Comparison of ENCODE assay signal across 8 cellular contexts in genomic region chr22:23837911-23838685, GRCh38. TPM values are rescaled to one million over a fixed set of nuclear protein-coding genes. Genes with fewer than 3 reads are reported as not detected.
DNase-seq lines count a peak whose midpoint lies in the region; TF ChIP-seq lines count a peak whose summit lies in the region.

No MANE protein-coding gene starts in this region.

- H3K4me3 ChIP-seq in epithelial cell of esophagus (ENCODE audit: low read length), result peak overlapping the region; percentile 45
- H3K4me3 ChIP-seq in skeletal muscle satellite cell (ENCODE audit: low read length), result no peak overlapping the region

- H3K9ac ChIP-seq in skeletal muscle satellite cell (ENCODE audit: low read depth, low read length), result no peak overlapping the region

- peak; percentile 24 for DNase-seq in stimulated activated CD4-positive, alpha-beta T cell treated with anti-CD3 and anti-CD28 coated beads, Interleukin-15, amount 100 ng/mL, for 24 hours
- DNase-seq in stimulated activated CD4-positive, alpha-beta T cell treated with anti-CD3 and anti-CD28 coated beads, Interleukin-12 subunit alpha, Interleukin-12 subunit beta, amount 100 ng/mL, for 4 hours, result no peak
- DNase-seq in NOMO-1 (lab: John Stamatoyannopoulos, UW; ENCODE audit: unreplicated experiment in 2 of 2) (peak; percentile 65 to 67), epithelial cell of esophagus (ENCODE audit: low read depth) (no peak), kidney glomerular epithelial cell (lab: John Stamatoyannopoulos, UW) (no peak), NCI-H446 (lab: John Stamatoyannopoulos, UW) (no peak)
- no peak for DNase-seq in stimulated activated CD4-positive, alpha-beta T cell treated with anti-CD3 and anti-CD28 coated beads, Interleukin-1b, Interleukin-23, amount 100 ng/mL, for 48 hours

- H3K27me3 ChIP-seq in skeletal muscle satellite cell (ENCODE audit: control insufficient read depth, insufficient read depth, low read length), result no peaks in the 10 kb centered on the region

- peaks cover 42% of the 10 kb centered on the region for H3K36me3 ChIP-seq in skeletal muscle satellite cell (ENCODE audit: insufficient read depth, low read length)

- no peak for TF ChIP-seq CTCF in epithelial cell of esophagus (IDR thresholded peaks at IDR 0.05; ENCODE audit: insufficient read depth, low read depth, low read length, missing control alignments)

- peak overlapping the region; percentile 81 for H3K4me2 ChIP-seq in skeletal muscle satellite cell (ENCODE audit: low read length)

- no peaks in the 10 kb centered on the region for H3K9me3 ChIP-seq in skeletal muscle satellite cell (replicated peaks; ENCODE audit: low read length)

- H3K4me1 ChIP-seq in skeletal muscle satellite cell (ENCODE audit: control insufficient read depth, insufficient read depth, low read length), result peaks cover 15% of the 10 kb centered on the region

RNA-seq across cellular contexts. Expression of gene DERL3, which starts 0.7 kb away (rescaled TPM):
- total RNA-seq in skeletal muscle satellite cell (2012; rRNA removed), result under 0.01 and 0.22 TPM in 2 replicates

RNA-seq across cellular contexts. Expression of gene SLC2A11, which starts 19.6 kb away (rescaled TPM):
- total RNA-seq in skeletal muscle satellite cell (2012; rRNA removed), result 7.2 and 9.6 TPM in 2 replicates

RNA-seq across cellular contexts. Expression of gene SMARCB1, which starts 51.3 kb away (rescaled TPM):
- 46.1 and 47.2 TPM in 2 replicates for total RNA-seq in skeletal muscle satellite cell (2012; rRNA removed)

RNA-seq across cellular contexts. Expression of gene MIF, which starts 56.1 kb away (rescaled TPM):
- total RNA-seq in skeletal muscle satellite cell (2012; rRNA removed), result 317 and 338 TPM in 2 replicates

Comparison
In these comparisons a context has a peak if more than half of its experiments do, and no peak if none do; other contexts are left out.
1. DNase-seq: peak in stimulated activated CD4-positive, alpha-beta T cell treated with anti-CD3 and anti-CD28 coated beads, Interleukin-15, amount 100 ng/mL, for 24 hours (single experiment) and NOMO-1 (2 of 2); none in stimulated activated CD4-positive, alpha-beta T cell treated with anti-CD3 and anti-CD28 coated beads, Interleukin-12 subunit alpha, Interleukin-12 subunit beta, amount 100 ng/mL, for 4 hours (single experiment), epithelial cell of esophagus (single experiment), stimulated activated CD4-positive, alpha-beta T cell treated with anti-CD3 and anti-CD28 coated beads, Interleukin-1b, Interleukin-23, amount 100 ng/mL, for 48 hours (single experiment), kidney glomerular epithelial cell (single experiment) and NCI-H446 (0 of 2).